In genomic region chr11:95790123-95790932, GRCh38 we compare ENCODE assay signal across 8 cellular contexts. TPM values are rescaled to one million over a fixed set of nuclear protein-coding genes. Genes with fewer than 3 reads are reported as not detected.
DNase-seq lines count a peak whose midpoint lies in the region; FAIRE-seq and TF ChIP-seq lines count a peak whose summit lies in the region.

Gene CEP57, plus strand, starts transcription at chr11:95790498. Its CDS starts 201 bp downstream, at chr11:95790699.

- intact Hi-C loops in activated naive CD4-positive, alpha-beta T cell treated with anti-CD3 and anti-CD28 coated beads for 36 hours (cut with micrococcal nuclease) = loop anchor here (1.0 kb wide), 5 partner anchors 536 to 817 kb away; partner anchors contain the start of genes CCDC82, CWC15, KDM4D and MAML2

- peak within 1 kb of the TSS; percentile 31 for H3K4ac ChIP-seq in neuronal stem cell (ENCODE audit: low read length)

- CTCF ChIA-PET in activated naive CD4-positive, alpha-beta T cell treated with anti-CD3 and anti-CD28 coated beads for 36 hours (lab: Charles Lee) = interaction anchor here (0.9 to 1.8 kb wide), 6 partner anchors 59 to 636 kb away, joined by 3 to 5 read pairs (median 4); partner anchors contain the start of gene MAML2

- no peaks in the 10 kb centered on the region for H3K9me3 ChIP-seq in neuronal stem cell (replicated peaks in 1 of 2; ENCODE audit: control insufficient read depth in 2 of 2, insufficient read depth in 1 of 2, low read depth in 1 of 2, low read length in 2 of 2)

- TF ChIP-seq CTCF in HFF-Myc (IDR thresholded peaks at IDR 0.05; ENCODE audit: low read depth, low read length, missing control alignments) (no peak), subcutaneous adipose tissue (IDR thresholded peaks at IDR 0.05; ENCODE audit: low read depth) (no peak)

- H3K23ac ChIP-seq in neuronal stem cell (ENCODE audit: low read depth, low read length, poor library complexity) = peak within 1 kb of the TSS; percentile 94

- peak within 1 kb of the TSS; percentile 96 for H3K18ac ChIP-seq in neuronal stem cell (ENCODE audit: low read length)

- H2BK120ac ChIP-seq in neuronal stem cell (ENCODE audit: low read depth, low read length) = peak within 1 kb of the TSS; percentile 61

- H2BK5ac ChIP-seq in neuronal stem cell (ENCODE audit: low read length) = peak within 1 kb of the TSS; percentile 96

- peak within 1 kb of the TSS; percentile 94 for H3K4me3 ChIP-seq in HFF-Myc (replicated peaks; ENCODE audit: low read depth, low read length)
- H3K4me3 ChIP-seq in neuronal stem cell (ENCODE audit: low read length in 2 of 2) = peak within 1 kb of the TSS; percentile 73 to 93

- peaks cover 42% of the 10 kb centered on the region for H3K36me3 Mint-ChIP-seq in activated naive CD4-positive, alpha-beta T cell treated with anti-CD3 and anti-CD28 coated beads for 36 hours (ENCODE audit: low read depth)

- H3K27ac Mint-ChIP-seq in activated naive CD4-positive, alpha-beta T cell treated with anti-CD3 and anti-CD28 coated beads for 36 hours = peak within 1 kb of the TSS; percentile 100

- H2AFZ ChIP-seq in neuronal stem cell (ENCODE audit: low read length) = peak within 1 kb of the TSS; percentile 89

- no peak within 1 kb of the TSS for H2BK15ac ChIP-seq in neuronal stem cell (ENCODE audit: low read length)

- peak within 1 kb of the TSS; percentile 88 for H2BK12ac ChIP-seq in neuronal stem cell (ENCODE audit: low read length)

- H3K4me3 Mint-ChIP-seq in activated naive CD4-positive, alpha-beta T cell treated with anti-CD3 and anti-CD28 coated beads for 36 hours = peak within 1 kb of the TSS; percentile 99

- H3K9ac ChIP-seq in neuronal stem cell (ENCODE audit: low read depth, low read length, poor library complexity) = peak within 1 kb of the TSS; percentile 94

- H4K8ac ChIP-seq in neuronal stem cell (ENCODE audit: low read depth, low read length) = peak within 1 kb of the TSS; percentile 94

- peaks cover 5% of the 10 kb centered on the region for H3K79me1 ChIP-seq in neuronal stem cell (ENCODE audit: low read depth, low read length)

- DNase-seq in GM03348 (ENCODE audit: low spot score) (peak; percentile 96), HFF-Myc (ENCODE audit: extremely low read depth, low read depth) (peak; percentile 94), NAMALWA (ENCODE audit: low spot score) (peak; percentile 99), SK-N-DZ (ENCODE audit: low spot score) (peak; percentile 99), frontal cortex (ENCODE audit: low spot score in 2 of 2) (peak; percentile 81 to 83), neuronal stem cell (ENCODE audit: low spot score) (peak; percentile 98)
- peak; percentile 98 for DNase-seq in activated naive CD4-positive, alpha-beta T cell treated with anti-CD3 and anti-CD28 coated beads for 36 hours

- peaks cover 0 to 7% of the 10 kb centered on the region in 2 donors for H3K4me1 ChIP-seq in neuronal stem cell (ENCODE audit: control insufficient read depth in 2 of 2, insufficient read depth in 1 of 2, low read depth in 1 of 2, low read length in 2 of 2)

- peak within 1 kb of the TSS; percentile 87 for H3K14ac ChIP-seq in neuronal stem cell (ENCODE audit: low read length)

- peak within 1 kb of the TSS; percentile 97 for H3K27ac ChIP-seq in neuronal stem cell (replicated peaks; ENCODE audit: low read length)

- FAIRE-seq in frontal cortex (lab: Jason Lieb, UNC) = no peak

- H2AK5ac ChIP-seq in neuronal stem cell (ENCODE audit: low read depth, low read length) = peak within 1 kb of the TSS; percentile 83

- H3K27me3 ChIP-seq in neuronal stem cell (ENCODE audit: control insufficient read depth in 3 of 3, insufficient read depth in 3 of 3, low read depth in 1 of 3, low read length in 3 of 3) = no peaks in the 10 kb centered on the region

- peak within 1 kb of the TSS; percentile 67 for H3K4me2 ChIP-seq in neuronal stem cell (ENCODE audit: insufficient read depth, low read length, poor library complexity, severe bottlenecking)

- H3K4me1 Mint-ChIP-seq in activated naive CD4-positive, alpha-beta T cell treated with anti-CD3 and anti-CD28 coated beads for 36 hours (ENCODE audit: low read depth) = peaks cover 56% of the 10 kb centered on the region

- peaks cover 2 to 59% of the 10 kb centered on the region in 2 donors for H3K36me3 ChIP-seq in neuronal stem cell (replicated peaks in 1 of 2; ENCODE audit: control insufficient read depth in 2 of 2, insufficient read depth in 2 of 2, low read length in 2 of 2)

- WGBS in neuronal stem cell (ENCODE audit: extremely low coverage in 2 of 2, insufficient read length in 2 of 2, insufficient replicate concordance in 1 of 2), 2 donors = no CpG with 5 or more reads among the region's 55 CpGs

- H3K27me3 Mint-ChIP-seq in activated naive CD4-positive, alpha-beta T cell treated with anti-CD3 and anti-CD28 coated beads for 36 hours (ENCODE audit: low read depth) = no peaks in the 10 kb centered on the region

- no peaks in the 10 kb centered on the region for H3K9me3 Mint-ChIP-seq in activated naive CD4-positive, alpha-beta T cell treated with anti-CD3 and anti-CD28 coated beads for 36 hours

- H4K91ac ChIP-seq in neuronal stem cell (ENCODE audit: low read depth, low read length, poor library complexity) = peak within 1 kb of the TSS; percentile 90

RNA-seq across cellular contexts. Expression of gene CEP57, which starts in this region (rescaled TPM):
- polyA plus RNA-seq in SK-N-DZ (2014; cell fraction: cytosol; rRNA removed) = 60.7 and 83.4 TPM in 2 replicates
- 106 and 115 TPM in 2 replicates for polyA plus RNA-seq in SK-N-DZ (2014; cell fraction: nucleus; rRNA removed)
- 100 to 1,000 TPM; 110 to 115 TPM for total RNA-seq in activated naive CD4-positive, alpha-beta T cell treated with anti-CD3 and anti-CD28 coated beads for 36 hours
- total RNA-seq in frontal cortex (101 TPM), subcutaneous adipose tissue (10 to 100 TPM; 31.5 to 49.5 (median 39.4) TPM)
- polyA plus RNA-seq in neuronal stem cell (2013, experiment 1 of 2) = 72.7 TPM
- 73.7 TPM for polyA plus RNA-seq in neuronal stem cell (2013, experiment 2 of 2)

Comparison
In these comparisons a context has a peak if more than half of its experiments do, and no peak if none do; other contexts are left out.
1. Peak in every context shown above with its lines: DNase-seq, H3K4me3 ChIP-seq and H3K27ac ChIP-seq.